Comparison of ENCODE assay signal across 8 cellular contexts in the genomic region with DNA sequence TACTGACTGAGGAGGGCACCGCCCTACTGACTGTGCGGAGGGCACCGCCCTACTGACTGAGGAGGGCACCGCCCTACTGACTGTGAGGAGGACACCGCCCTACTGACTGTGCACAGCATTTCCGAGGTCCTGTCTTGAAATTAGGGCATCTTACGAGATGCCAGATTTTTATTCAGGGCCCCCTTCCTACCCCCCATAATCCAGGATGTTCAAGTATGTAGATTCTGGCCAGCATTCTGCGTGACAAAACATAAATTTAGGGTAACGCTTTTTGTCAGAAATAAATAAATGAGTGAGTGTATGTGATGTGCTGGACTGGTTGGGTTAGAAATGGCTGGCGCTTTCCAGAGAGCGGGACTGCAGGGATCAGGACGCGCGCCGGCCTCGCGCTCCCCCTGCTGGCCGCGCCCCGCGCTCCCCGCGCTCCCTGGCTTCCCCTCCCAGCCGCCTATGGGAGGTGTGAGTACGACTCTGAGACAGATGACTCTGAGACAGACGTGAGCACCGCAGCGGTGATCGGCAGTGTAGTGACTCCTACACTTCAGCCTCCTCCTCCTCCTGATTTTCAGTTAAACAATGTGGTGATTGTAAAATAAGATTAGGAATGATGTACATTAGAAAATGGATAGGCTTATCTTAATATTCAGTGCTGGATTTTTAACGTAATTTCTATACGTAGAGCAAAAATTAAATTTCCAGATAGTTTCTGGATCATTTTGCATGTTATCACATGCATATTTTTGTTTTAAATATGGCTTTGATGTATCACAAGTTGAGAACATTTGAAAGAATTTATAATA.
DNase-seq lines count a peak whose midpoint lies in the region; ATAC-seq and TF ChIP-seq lines count a peak whose summit lies in the region.

No MANE protein-coding gene starts in this region.

- H2BK120ac ChIP-seq in mesendoderm (ENCODE audit: low read depth, low read length): no peak overlapping the region

- H3K18ac ChIP-seq in mesendoderm (ENCODE audit: low read length): no peak overlapping the region

- peak overlapping the region; percentile 20 for H3K4me3 ChIP-seq in effector memory CD4-positive, alpha-beta T cell (ENCODE audit: insufficient read depth, low read depth, low read length, poor library complexity, severe bottlenecking)
- no peak overlapping the region for H3K4me3 ChIP-seq in mesendoderm (ENCODE audit: low read length)

- no peak overlapping the region for H2AK5ac ChIP-seq in mesendoderm (ENCODE audit: low read length)

- no peak overlapping the region for H2BK5ac ChIP-seq in mesendoderm (ENCODE audit: low read length)

- H3K9me3 ChIP-seq in effector memory CD4-positive, alpha-beta T cell (ENCODE audit: control insufficient read depth, low read length): no peaks in the 10 kb centered on the region

- H3K36me3 ChIP-seq in effector memory CD4-positive, alpha-beta T cell (ENCODE audit: control insufficient read depth, insufficient read depth, low read length): no peaks in the 10 kb centered on the region
- no peaks in the 10 kb centered on the region for H3K36me3 ChIP-seq in mesendoderm (ENCODE audit: control insufficient read depth, insufficient read depth, low read length)

- TF ChIP-seq CTCF in C4-2B (conservative IDR thresholded peaks at IDR 0.05): peak; percentile 97

- H3K79me1 ChIP-seq in mesendoderm (ENCODE audit: low read length): no peaks in the 10 kb centered on the region

- H3K4me1 ChIP-seq in effector memory CD4-positive, alpha-beta T cell (ENCODE audit: control insufficient read depth, insufficient read depth, low read length, poor library complexity, severe bottlenecking): no peaks in the 10 kb centered on the region
- no peaks in the 10 kb centered on the region for H3K4me1 ChIP-seq in mesendoderm (ENCODE audit: control insufficient read depth, low read depth, low read length)

- peak; percentile 94 for ATAC-seq in GM19324 (IDR thresholded peaks at IDR 0.05; ENCODE audit: low FRiP score, unreplicated experiment)
- peak; percentile 90 for ATAC-seq in HG03378 (IDR thresholded peaks at IDR 0.05; ENCODE audit: unreplicated experiment)

- no peak overlapping the region for H3K4ac ChIP-seq in mesendoderm (ENCODE audit: low read depth, low read length)

- H3K9ac ChIP-seq in mesendoderm (ENCODE audit: low read length): no peak overlapping the region

- H3K27ac ChIP-seq in C4-2B (no peak overlapping the region), mesendoderm (ENCODE audit: low read depth, low read length) (no peak overlapping the region)
- H3K27ac ChIP-seq in effector memory CD4-positive, alpha-beta T cell (ENCODE audit: insufficient read depth, low read length, poor library complexity, severe bottlenecking): peak overlapping the region; percentile 25

- DNase-seq in NCI-H82 (lab: John Stamatoyannopoulos, UW) (peak; percentile 78), mesendoderm (peak; percentile 87)
- peak; percentile 19 to 58 for DNase-seq in activated CD8-positive, alpha-beta memory T cell treated with anti-CD3 and anti-CD28 coated beads for 1 hour (ENCODE audit: extremely low read depth in 1 of 2, low read depth in 1 of 2)
- DNase-seq in effector memory CD4-positive, alpha-beta T cell: peak; percentile 57 to 67 (median 61)
- DNase-seq in stimulated activated CD8-positive, alpha-beta memory T cell treated with anti-CD3 and anti-CD28 coated beads, Interleukin-2, amount 100 ng/mL, for 48 hours (ENCODE audit: low read depth in 2 of 2): peak; percentile 64 to 67

- no peaks in the 10 kb centered on the region for H3K27me3 ChIP-seq in effector memory CD4-positive, alpha-beta T cell (replicated peaks; ENCODE audit: control insufficient read depth, insufficient read depth, low read length, poor library complexity, severe bottlenecking)
- no peaks in the 10 kb centered on the region for H3K27me3 ChIP-seq in mesendoderm (ENCODE audit: insufficient read depth, low read length, poor library complexity)

- H4K8ac ChIP-seq in mesendoderm (ENCODE audit: low read depth, low read length): no peak overlapping the region

- no peak overlapping the region for H3K56ac ChIP-seq in mesendoderm (ENCODE audit: low read length)

- no peak overlapping the region for H3K23ac ChIP-seq in mesendoderm (ENCODE audit: low read length)

- no peak overlapping the region for H2BK15ac ChIP-seq in mesendoderm (replicated peaks; ENCODE audit: low read depth)

- H3K4me2 ChIP-seq in mesendoderm (ENCODE audit: low read length): no peak overlapping the region

- no peaks in the 10 kb centered on the region for H3K79me2 ChIP-seq in mesendoderm (ENCODE audit: control insufficient read depth, insufficient read depth, low read length)

- H4K5ac ChIP-seq in mesendoderm (ENCODE audit: low read length): no peak overlapping the region

- no CpG with 5 or more reads among the region's 31 CpGs for WGBS in mesendoderm (ENCODE audit: extremely low coverage, insufficient coverage, low lambda C conversion rate)
